In genomic region chr21:36183144-36183795, GRCh38 we compare ENCODE assay signal across 24 cellular contexts. TPM values are rescaled to one million over a fixed set of nuclear protein-coding genes. Genes with fewer than 3 reads are reported as not detected.
DNase-seq lines count a peak whose midpoint lies in the region; ATAC-seq and TF ChIP-seq lines count a peak whose summit lies in the region.
"Had no signal": no experiment of that assay in that cellular context is flagged by ENCODE, and none has a peak within 500 bp of the region (broad histone marks: within the 10 kb centered on the region; RNA-seq: fewer than 3 reads in every experiment).

No MANE protein-coding gene starts in this region.

- no peak overlapping the region for H3K4me3 Mint-ChIP-seq in chondrocyte (ENCODE audit: unreplicated experiment)
- H3K4me3 Mint-ChIP-seq: activated naive CD8-positive, alpha-beta T cell treated with anti-CD3 and anti-CD28 coated beads, Interleukin-2, amount 10 ng/mL, durations not matched to agents 7 days and 5 days; mesothelial cell of epicardium; natural killer cell; T-helper 2 cell treated with Interferon-gamma antibody and Interleukin-4, amounts not matched to agents 5 μg/mL and 100 μg/mL, for 36 hours; type B pancreatic cell had no signal

- no peak overlapping the region for H3K27ac Mint-ChIP-seq in chondrocyte (ENCODE audit: unreplicated experiment)
- H3K27ac Mint-ChIP-seq: activated naive CD8-positive, alpha-beta T cell treated with anti-CD3 and anti-CD28 coated beads, Interleukin-2, amount 10 ng/mL, durations not matched to agents 7 days and 5 days; activated T-helper 2 cell treated with anti-CD3 and anti-CD28 coated beads, Interferon-gamma antibody, Interleukin-2, Interleukin-4, amounts not matched to agents 10 μg/mL and 5 μg/mL and 100 μg/mL, durations not matched to agents 14 hours and 24 hours and 36 hours; mesothelial cell of epicardium; natural killer cell; T-helper 2 cell treated with Interferon-gamma antibody and Interleukin-4, amounts not matched to agents 5 μg/mL and 100 μg/mL, for 36 hours; type B pancreatic cell had no signal

- no peaks in the 10 kb centered on the region for H3K9me3 ChIP-seq in spleen
- H3K9me3 ChIP-seq: pancreas had no signal

- peaks cover 8% of the 10 kb centered on the region for H3K9me3 Mint-ChIP-seq in chondrocyte (ENCODE audit: low read depth)
- H3K9me3 Mint-ChIP-seq: activated naive CD8-positive, alpha-beta T cell treated with anti-CD3 and anti-CD28 coated beads, Interleukin-2, amount 10 ng/mL, durations not matched to agents 7 days and 5 days; activated T-helper 2 cell treated with anti-CD3 and anti-CD28 coated beads, Interferon-gamma antibody, Interleukin-2, Interleukin-4, amounts not matched to agents 10 μg/mL and 5 μg/mL and 100 μg/mL, durations not matched to agents 14 hours and 24 hours and 36 hours; natural killer cell; T-helper 2 cell treated with Interferon-gamma antibody and Interleukin-4, amounts not matched to agents 5 μg/mL and 100 μg/mL, for 36 hours; type B pancreatic cell had no signal

- TF ChIP-seq CTCF in chondrocyte (IDR thresholded peaks at IDR 0.05) (no peak), spleen (IDR thresholded peaks at IDR 0.05 in 8 of 11, conservative IDR thresholded peaks at IDR 0.05 in 3 of 11) (no peak)

- H3K4me3 ChIP-seq in spleen, result no peak overlapping the region
- H3K4me3 ChIP-seq: pancreas had no signal

- H3K27me3 Mint-ChIP-seq in chondrocyte (ENCODE audit: low read depth), result no peaks in the 10 kb centered on the region
- H3K27me3 Mint-ChIP-seq: activated naive CD8-positive, alpha-beta T cell treated with anti-CD3 and anti-CD28 coated beads, Interleukin-2, amount 10 ng/mL, durations not matched to agents 7 days and 5 days; type B pancreatic cell had no signal

- H3K36me3 Mint-ChIP-seq in chondrocyte (ENCODE audit: low read depth), result peaks cover 6% of the 10 kb centered on the region
- H3K36me3 Mint-ChIP-seq: natural killer cell had no signal

- TF ChIP-seq POLR2A in spleen (IDR thresholded peaks at IDR 0.05), result no peak

- H3K4me1 Mint-ChIP-seq in chondrocyte (ENCODE audit: low read depth), result peaks cover 6% of the 10 kb centered on the region

- peaks cover 0 to 22% (median 0%) of the 10 kb centered on the region in 6 donors for H3K36me3 ChIP-seq in spleen
- H3K36me3 ChIP-seq: pancreas had no signal

- intact Hi-C loops in spleen (cut with DNase I; ENCODE audit: low total_unique reads), result no loop called here

- ATAC-seq in HG02870 (IDR thresholded peaks at IDR 0.05; ENCODE audit: unreplicated experiment), result no peak
- ATAC-seq: natural killer cell, Panc1, pancreas, sciatic nerve had no signal

- no peaks in the 10 kb centered on the region for H3K27me3 ChIP-seq in spleen (replicated peaks in 1 of 7)
- H3K27me3 ChIP-seq: pancreas had no signal

- DNase-seq in SIG-M5 treated with dmso at 0.1 percent for 504 hours (lab: John Stamatoyannopoulos, UW; ENCODE audit: unreplicated experiment) (peak; percentile 47), SIG-M5 (lab: John Stamatoyannopoulos, UW) (no peak), MV-4-11 (lab: John Stamatoyannopoulos, UW) (peak; percentile 56), chondrocyte (ENCODE audit: low spot score) (peak; percentile 47), spleen (peak; percentile 54), NCI-H2171 treated with DMSO at 0.1 percent for 48 hours (lab: John Stamatoyannopoulos, UW) (no peak), NCI-H1694 treated with DMSO at 0.1 percent for 48 hours (lab: John Stamatoyannopoulos, UW) (no peak)
- DNase-seq: activated CD4-positive, alpha-beta T cell treated with anti-CD3 and anti-CD28 coated beads, Interleukin-2, amount 50 U/mL, for 4 hours; activated CD8-positive, alpha-beta memory T cell treated with anti-CD3 and anti-CD28 coated beads, Interleukin-2, amount 50 U/mL, for 4 hours; activated naive CD8-positive, alpha-beta T cell treated with anti-CD3 and anti-CD28 coated beads, Interleukin-2, amount 10 ng/mL, durations not matched to agents 7 days and 5 days; natural killer cell; NCI-H187; NCI-H2227 treated with DMSO at 0.1 percent for 48 hours; NCI-H774; pancreas; stimulated activated CD8-positive, alpha-beta memory T cell treated with anti-CD3 and anti-CD28 coated beads, Interleukin-4, amount 100 ng/mL, for 48 hours had no signal

- 68 to 87% (median 76%) methylated on average over 11 of the region's 11 CpGs for WGBS in spleen, 5 donors

- peaks cover under 1 to 75% (median 26%) of the 10 kb centered on the region in 6 donors for H3K4me1 ChIP-seq in spleen

- peak overlapping the region in 2 of 8 donors; percentile 24 to 60 for H3K27ac ChIP-seq in spleen
- H3K27ac ChIP-seq: C4-2B, pancreas had no signal

RNA-seq across cellular contexts. Expression of gene DOP1B, which starts 26.6 kb away (rescaled TPM):
- total RNA-seq in chondrocyte, result 17.1 to 23.1 TPM (median 17.8 TPM) in 3 replicates
- 10 to 100 TPM; 20.8 to 29.2 (median 23.3) TPM for total RNA-seq in spleen
- 1 to 10 TPM; 2.9 to 4.9 (median 3.1) TPM for polyA plus RNA-seq in spleen

RNA-seq across cellular contexts. Expression of gene CBR3, which starts 48.4 kb away (rescaled TPM):
- total RNA-seq in chondrocyte (3.4 to 7.4 TPM (median 3.5 TPM) in 3 replicates), spleen (1 to 10 TPM; 1.4 to 3.4 (median 2.9) TPM)
- polyA plus RNA-seq in spleen, result 1 to 10 TPM; 1.7 to 4.5 (median 4.0) TPM

Comparison
In these comparisons a context has a peak if more than half of its experiments do, and no peak if none do; other contexts are left out.
1. DNase-seq: peak in SIG-M5 treated with dmso at 0.1 percent for 504 hours (single experiment), MV-4-11 (single experiment), chondrocyte (single experiment) and spleen (single experiment); none in SIG-M5 (single experiment), NCI-H2171 treated with DMSO at 0.1 percent for 48 hours (single experiment) and NCI-H1694 treated with DMSO at 0.1 percent for 48 hours (single experiment).